Comparison of ENCODE assay signal across 26 cellular contexts in the genomic region with DNA sequence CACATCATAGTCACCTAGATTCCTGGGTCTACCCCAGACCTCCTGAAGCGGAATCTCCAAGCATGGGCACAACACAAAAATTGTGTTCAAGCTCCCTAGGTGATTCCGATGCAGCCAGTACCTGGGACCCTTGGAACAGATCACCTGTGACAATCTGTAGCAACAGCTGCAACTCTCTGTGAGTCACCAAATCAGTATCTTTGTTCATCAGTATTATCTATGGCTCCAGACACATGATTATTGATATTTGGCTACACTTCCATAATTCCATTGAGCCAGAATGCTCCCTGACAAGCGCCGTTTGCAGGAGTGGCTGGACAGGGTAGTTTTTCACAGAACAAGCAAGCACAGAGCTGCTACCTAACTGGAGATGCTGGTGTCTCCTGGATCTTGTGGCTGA. TPM values are rescaled to one million over a fixed set of nuclear protein-coding genes. Genes with fewer than 3 reads are reported as not detected.
DNase-seq lines count a peak whose midpoint lies in the region; ATAC-seq, FAIRE-seq and TF ChIP-seq lines count a peak whose summit lies in the region.
"Had no signal": no experiment of that assay in that cellular context is flagged by ENCODE, and none has a peak within 500 bp of the region (broad histone marks: within the 10 kb centered on the region; RNA-seq: fewer than 3 reads in every experiment).

No MANE protein-coding gene starts in this region.

- H3K4me1 Mint-ChIP-seq in Caco-2 (ENCODE audit: low read depth, unreplicated experiment), result peaks cover 43% of the 10 kb centered on the region
- H3K4me1 Mint-ChIP-seq in naive thymus-derived CD4-positive, alpha-beta T cell, result peaks cover 0 to 2% (median 0%) of the 10 kb centered on the region in 7 donors
- H3K4me1 Mint-ChIP-seq: CD14-positive monocyte; CD8-positive, alpha-beta memory T cell had no signal

- in situ Hi-C loops in K562 (cut with MboI), result no loop called here

- peaks cover 47% of the 10 kb centered on the region for H3K4me1 ChIP-seq in Caco-2
- peaks cover 14 to 16% of the 10 kb centered on the region in 2 experiments; a peak in 4 of 5 replicates for H3K4me1 ChIP-seq in K562 (replicated peaks in 1 of 2; ENCODE audit: control insufficient read depth in 2 of 2, insufficient read depth in 2 of 2, low read length in 2 of 2)
- H3K4me1 ChIP-seq in hepatocyte (ENCODE audit: insufficient read depth), result peaks cover 21% of the 10 kb centered on the region
- H3K4me1 ChIP-seq in spleen, result no peaks in the 10 kb centered on the region
- no peaks in the 10 kb centered on the region for H3K4me1 ChIP-seq in naive thymus-derived CD4-positive, alpha-beta T cell (ENCODE audit: control insufficient read depth in 2 of 2, insufficient read depth in 2 of 2, low read length in 2 of 2)
- H3K4me1 ChIP-seq: A549, BE2C had no signal

- no peak for TF ChIP-seq CTCF in Caco-2 (IDR thresholded peaks at IDR 0.05; ENCODE audit: insufficient read depth in 1 of 2, low read depth in 1 of 2, low read length in 1 of 2, severe bottlenecking in 1 of 2, unreplicated experiment in 1 of 2)
- TF ChIP-seq CTCF in K562 (IDR thresholded peaks at IDR 0.05 in 2 of 3, conservative IDR thresholded peaks at IDR 0.05 in 1 of 3; ENCODE audit: insufficient read depth in 2 of 3, low read depth in 1 of 3, low read length in 3 of 3), result no peak
- TF ChIP-seq CTCF in hepatocyte (IDR thresholded peaks at IDR 0.05; ENCODE audit: poor library complexity), result no peak
- no peak for TF ChIP-seq CTCF in spleen (IDR thresholded peaks at IDR 0.05 in 8 of 11, conservative IDR thresholded peaks at IDR 0.05 in 3 of 11)

- BruUV-seq in Caco-2 (replicated peaks; lab: Mats Ljungman, UMichigan) (no TSS peak), K562 (replicated peaks; lab: Mats Ljungman, UMichigan) (no TSS peak)

- TF ChIP-seq POLR2A in K562 (conservative IDR thresholded peaks at IDR 0.05), result no peak
- TF ChIP-seq POLR2A in spleen (IDR thresholded peaks at IDR 0.05), result no peak

- POLR2A ChIA-PET in Caco-2 (lab: Charles Lee) (interaction anchor here (0.6 kb wide), 1 partner anchor 1320 kb away, joined by 3 read pairs; no protein-coding TSS in a partner anchor), K562 (lab: Yijun Ruan, JAX) (interaction anchor here (0.6 to 2.3 kb wide), 3 partner anchors 16 to 87 kb away, joined by 3 to 11 read pairs (median 4); no protein-coding TSS in a partner anchor)
- POLR2A ChIA-PET in naive thymus-derived CD4-positive, alpha-beta T cell (lab: Charles Lee), result no interaction called here

- H3K79me2 ChIP-seq in K562 (ENCODE audit: control insufficient read depth, insufficient read depth, low read length), result no peaks in the 10 kb centered on the region
- no peaks in the 10 kb centered on the region for H3K79me2 ChIP-seq in hepatocyte

- no peak; the same call in 1 of the 2 replicates for TF ChIP-seq EP300 in K562 (IDR thresholded peaks at IDR 0.05; ENCODE audit: low read length)

- H2AFZ ChIP-seq in K562 (ENCODE audit: low read depth, low read length) (no peak overlapping the region), hepatocyte (no peak overlapping the region)
- H2AFZ ChIP-seq: GM23248 had no signal

- FAIRE-seq in K562 (lab: Jason Lieb, UNC), result peak; percentile 56
- FAIRE-seq: A549, H1 had no signal

- H3K27me3 ChIP-seq in Caco-2 (replicated peaks; ENCODE audit: control insufficient read depth, insufficient read depth, low read length) (no peaks in the 10 kb centered on the region), K562 (ENCODE audit: control insufficient read depth in 2 of 2, insufficient read depth in 2 of 2, low read length in 2 of 2) (no peaks in the 10 kb centered on the region), hepatocyte (no peaks in the 10 kb centered on the region), spleen (replicated peaks in 1 of 7) (peaks cover 0 to 3% (median 0%) of the 10 kb centered on the region in 7 donors)
- H3K27me3 ChIP-seq in naive thymus-derived CD4-positive, alpha-beta T cell (ENCODE audit: control insufficient read depth in 2 of 2, insufficient read depth in 2 of 2, low read length in 2 of 2), result no peaks in the 10 kb centered on the region
- H3K27me3 ChIP-seq: BE2C; BLaER1 treated with 17β-estradiol and CSF1 and Interleukin-3, amounts not matched to agents 10 nM and 100 nM had no signal

- H4K20me1 ChIP-seq in K562 (replicated peaks; ENCODE audit: control insufficient read depth, insufficient read depth, low read length) (no peaks in the 10 kb centered on the region), hepatocyte (ENCODE audit: insufficient read depth, poor library complexity, severe bottlenecking) (no peaks in the 10 kb centered on the region)
- H4K20me1 ChIP-seq: BLaER1 treated with 17β-estradiol and CSF1 and Interleukin-3, amounts not matched to agents 10 nM and 100 nM had no signal

- CTCF ChIA-PET in Caco-2 (lab: Charles Lee) (interaction anchor here (1.0 kb wide), 1 partner anchor 17 kb away, joined by 3 read pairs; no protein-coding TSS in a partner anchor), K562 (lab: Yijun Ruan, JAX; ENCODE audit: low intra/inter-chr PET ratio) (interaction anchor here (1.0 kb wide), 1 partner anchor 118 kb away, joined by 3 read pairs; no protein-coding TSS in a partner anchor)
- CTCF ChIA-PET in naive thymus-derived CD4-positive, alpha-beta T cell (lab: Charles Lee), result no interaction called here

- no peak for DNase-seq in Caco-2
- no peak for DNase-seq in K562 (ENCODE audit: extremely low read depth in 1 of 4, low spot score in 3 of 4)
- DNase-seq in hepatocyte (ENCODE audit: low spot score), result no peak
- DNase-seq in spleen, result peak; percentile 6
- DNase-seq in naive thymus-derived CD4-positive, alpha-beta T cell, result no peak
- DNase-seq: 8988T; ACHN; AML-193; BE2C; Calu3; CD4-positive, alpha-beta T cell; CD8-positive, alpha-beta memory T cell; DMS53; DMS79 treated with DMSO at 0.1 percent for 48 hours; GF-D8; GM23248; HCEC 1CT had no signal

- peak; percentile 28; the same call in 2 of the 3 replicates for ATAC-seq in K562
- no peak for ATAC-seq in SK-N-SH treated with all-trans-retinoic acid at 6 μM for 48 hours
- no peak for ATAC-seq in naive thymus-derived CD4-positive, alpha-beta T cell
- ATAC-seq in HG03342 (IDR thresholded peaks at IDR 0.05; ENCODE audit: unreplicated experiment), result no peak

- H3K9ac ChIP-seq in K562 (ENCODE audit: insufficient read depth in 1 of 2, low read depth in 2 of 2, low read length in 2 of 2), result no peak overlapping the region
- H3K9ac ChIP-seq: BLaER1 treated with 17β-estradiol and CSF1 and Interleukin-3, amounts not matched to agents 10 nM and 100 nM; GM23248 had no signal

- H3K36me3 Mint-ChIP-seq in Caco-2 (ENCODE audit: insufficient read depth, unreplicated experiment), result peaks cover 25% of the 10 kb centered on the region
- H3K36me3 Mint-ChIP-seq in naive thymus-derived CD4-positive, alpha-beta T cell, result no peaks in the 10 kb centered on the region
- H3K36me3 Mint-ChIP-seq: CD14-positive monocyte had no signal

- no peaks in the 10 kb centered on the region for H3K9me1 ChIP-seq in K562 (ENCODE audit: control insufficient read depth, insufficient read depth, low read length)

- H3K27me3 Mint-ChIP-seq in Caco-2 (ENCODE audit: insufficient read depth, unreplicated experiment), result no peaks in the 10 kb centered on the region
- H3K27me3 Mint-ChIP-seq in naive thymus-derived CD4-positive, alpha-beta T cell, result no peaks in the 10 kb centered on the region
- H3K27me3 Mint-ChIP-seq: CD4-positive, alpha-beta T cell had no signal

- H3K4me3 Mint-ChIP-seq in Caco-2 (ENCODE audit: unreplicated experiment), result no peak overlapping the region
- no peak overlapping the region for H3K4me3 Mint-ChIP-seq in naive thymus-derived CD4-positive, alpha-beta T cell
- H3K4me3 Mint-ChIP-seq: CD14-positive monocyte; CD4-positive, alpha-beta T cell; CD8-positive, alpha-beta memory T cell had no signal

- peak overlapping the region; percentile 83 for H3K27ac Mint-ChIP-seq in Caco-2 (ENCODE audit: unreplicated experiment)
- no peak overlapping the region for H3K27ac Mint-ChIP-seq in naive thymus-derived CD4-positive, alpha-beta T cell
- H3K27ac Mint-ChIP-seq: CD14-positive monocyte; CD4-positive, alpha-beta T cell; CD8-positive, alpha-beta memory T cell had no signal

- H3K36me3 ChIP-seq in Caco-2 (ENCODE audit: control insufficient read depth, insufficient read depth, low read length), result no peaks in the 10 kb centered on the region; the same call in none of the 2 replicates
- no peaks in the 10 kb centered on the region for H3K36me3 ChIP-seq in K562 (ENCODE audit: control insufficient read depth, insufficient read depth, low read length)
- no peaks in the 10 kb centered on the region for H3K36me3 ChIP-seq in hepatocyte (replicated peaks; ENCODE audit: insufficient read depth, low read depth)
- no peaks in the 10 kb centered on the region for H3K36me3 ChIP-seq in spleen
- no peaks in the 10 kb centered on the region for H3K36me3 ChIP-seq in naive thymus-derived CD4-positive, alpha-beta T cell (ENCODE audit: control insufficient read depth in 2 of 3, insufficient read depth in 3 of 3, low read length in 3 of 3)
- H3K36me3 ChIP-seq: BE2C; BLaER1 treated with 17β-estradiol and CSF1 and Interleukin-3, amounts not matched to agents 10 nM and 100 nM had no signal

- WGBS in K562 (ENCODE audit: insufficient coverage, low coverage, missing lambda C conversion rate), result 30% methylated on average over 4 of the region's 4 CpGs
- WGBS in hepatocyte (ENCODE audit: low lambda C conversion rate, missing lambda C conversion rate), result 89% methylated on average over 4 of the region's 4 CpGs
- WGBS in spleen, 5 donors, result 90 to 96% (median 93%) methylated on average over 4 of the region's 4 CpGs

- no peak for TF ChIP-seq RAD21 in K562 (CRISPR knock-in tag; conservative IDR thresholded peaks at IDR 0.05 in 1 of 2, IDR thresholded peaks at IDR 0.05 in 1 of 2)

- no peaks in the 10 kb centered on the region for H3K9me3 ChIP-seq in Caco-2
- no peaks in the 10 kb centered on the region for H3K9me3 ChIP-seq in K562 (replicated peaks; ENCODE audit: control insufficient read depth, insufficient read depth, low read depth, low read length)
- no peaks in the 10 kb centered on the region for H3K9me3 ChIP-seq in hepatocyte (ENCODE audit: low read depth)
- no peaks in the 10 kb centered on the region for H3K9me3 ChIP-seq in spleen
- no peaks in the 10 kb centered on the region for H3K9me3 ChIP-seq in naive thymus-derived CD4-positive, alpha-beta T cell (ENCODE audit: control insufficient read depth in 2 of 3, low read length in 3 of 3)
- H3K9me3 ChIP-seq: A549; BE2C; BLaER1 treated with 17β-estradiol and CSF1 and Interleukin-3, amounts not matched to agents 10 nM and 100 nM had no signal

- peaks cover 10% of the 10 kb centered on the region for H3K9me3 Mint-ChIP-seq in Caco-2 (ENCODE audit: unreplicated experiment)
- H3K9me3 Mint-ChIP-seq in naive thymus-derived CD4-positive, alpha-beta T cell, result peaks cover 0 to 2% (median 0%) of the 10 kb centered on the region in 11 donors
- H3K9me3 Mint-ChIP-seq: CD4-positive, alpha-beta T cell had no signal

- peak overlapping the region; percentile 46; the same call in 1 of the 2 replicates for H3K4me2 ChIP-seq in K562 (ENCODE audit: insufficient read depth, low read length)
- H3K4me2 ChIP-seq in hepatocyte, result peak overlapping the region; percentile 44
- H3K4me2 ChIP-seq: A549; BLaER1 treated with 17β-estradiol and CSF1 and Interleukin-3, amounts not matched to agents 10 nM and 100 nM had no signal

- H3K27ac ChIP-seq in K562 (ENCODE audit: extremely low read depth, low read depth, low read length), result no peak overlapping the region
- peak overlapping the region; percentile 60 for H3K27ac ChIP-seq in hepatocyte
- H3K27ac ChIP-seq in spleen, result no peak overlapping the region
- H3K27ac ChIP-seq in naive thymus-derived CD4-positive, alpha-beta T cell (ENCODE audit: low read depth, low read length), result no peak overlapping the region
- H3K27ac ChIP-seq: A549; BLaER1 treated with 17β-estradiol and CSF1 and Interleukin-3, amounts not matched to agents 10 nM and 100 nM; GM23248 had no signal

- H3K4me3 ChIP-seq in Caco-2 (ENCODE audit: low read depth, low read length) (no peak overlapping the region), K562 (no peak overlapping the region), hepatocyte (no peak overlapping the region), spleen (no peak overlapping the region)
- no peak overlapping the region for H3K4me3 ChIP-seq in naive thymus-derived CD4-positive, alpha-beta T cell (ENCODE audit: low read length)
- H3K4me3 ChIP-seq: A549; BLaER1 treated with 17β-estradiol and CSF1 and Interleukin-3, amounts not matched to agents 10 nM and 100 nM; GM23248 had no signal

- intact Hi-C loops in Caco-2 (cut with micrococcal nuclease; ENCODE audit: unreplicated experiment) (no loop called here), K562 (cut with micrococcal nuclease) (no loop called here), spleen (cut with DNase I; ENCODE audit: low total_unique reads) (no loop called here)
- intact Hi-C loops in naive thymus-derived CD4-positive, alpha-beta T cell (cut with micrococcal nuclease), result no loop called here

- H3K9me2 ChIP-seq in hepatocyte (replicated peaks; ENCODE audit: insufficient read depth), result no peaks in the 10 kb centered on the region

RNA-seq across cellular contexts. Expression of a gene that starts 16.2 kb away (rescaled TPM):
- total RNA-seq in Caco-2 (2022) (15.0 and 20.6 TPM in 2 replicates), K562 (2014; rRNA removed) (0.05 TPM in 1 of 2 replicates, not detected in the other), K562 (2014; rRNA removed; fragmentation: Illumina TruSeq; extraction: Trizol) (not detected in 2 replicates), K562 (2015; rRNA removed; fragmentation: Illumina TruSeq; extraction: Trizol) (not detected in 2 replicates), K562 (2021) (0.09 TPM in 1 of 2 replicates, not detected in the other), hepatocyte (2.0 and 3.8 TPM in 2 replicates), spleen (under 1 TPM in 4 of 7 donors, not detected in 3; 0.15 to 0.34 (median 0.28) TPM)
- not detected in 2 replicates for total RNA-seq in K562 (2011; cell fraction: chromatin; rRNA removed; ENCODE audit: low replicate concordance)
- not detected in 2 replicates for total RNA-seq in K562 (2011; cell fraction: nucleolus; rRNA removed)
- 0.44 TPM in 1 of 2 replicates, not detected in the other for total RNA-seq in K562 (2011; cell fraction: nucleoplasm; rRNA removed)
- polyA plus RNA-seq in K562 (2011; rRNA removed) (0.07 TPM in 1 of 2 replicates, not detected in the other), K562 (2014; fragmentation: Illumina TruSeq; extraction: Trizol) (0.06 TPM in 1 of 2 replicates, not detected in the other), K562 (2014; fragmentation: Nextera tagmentation; extraction: Ambion mirVana) (not detected), K562 (2014; rRNA removed) (0.05 TPM in 1 of 2 replicates, not detected in the other), hepatocyte (2.6 and 6.0 TPM in 2 replicates), spleen (under 1 TPM; under 0.01 to 0.09 (median 0.02) TPM)
- 0.04 and 0.06 TPM in 2 replicates for polyA plus RNA-seq in K562 (2011; cell fraction: cytosol; rRNA removed)
- polyA plus RNA-seq in K562 (2011; cell fraction: nucleus; rRNA removed), result 0.07 TPM in 1 of 2 replicates, not detected in the other
- polyA plus RNA-seq in K562 (2012), result 0.01 and 0.21 TPM in 2 replicates
- polyA minus RNA-seq in K562 (2011; rRNA and poly(A)+ RNA removed), result not detected in 2 replicates
- not detected in 2 replicates for polyA minus RNA-seq in K562 (2011; cell fraction: cytosol; rRNA and poly(A)+ RNA removed)
- polyA minus RNA-seq in K562 (2011; cell fraction: nucleus; rRNA and poly(A)+ RNA removed), result not detected in 2 replicates
- total RNA-seq in naive thymus-derived CD4-positive, alpha-beta T cell, result under 1 TPM in 1 of 5 experiments, not detected in 4; 0.10 TPM
- under 1 TPM; 0.05 to 0.09 TPM for polyA plus RNA-seq in naive thymus-derived CD4-positive, alpha-beta T cell
- total RNA-seq: Calu3; CD4-positive, alpha-beta T cell; CD8-positive, alpha-beta memory T cell; Daoy; G401; GM23248; H7 had no signal
- polyA plus RNA-seq: CD14-positive monocyte had no signal
